19 cellular contexts compared by ENCODE assay signal in genomic region chr3:171970301-171970788, GRCh38.
DNase-seq lines count a peak whose midpoint lies in the region; ATAC-seq and TF ChIP-seq lines count a peak whose summit lies in the region.
"Had no signal": no experiment of that assay in that cellular context is flagged by ENCODE, and none has a peak within 500 bp of the region (broad histone marks: within the 10 kb centered on the region; RNA-seq: fewer than 3 reads in every experiment).

No MANE protein-coding gene starts in this region.

- H3K4me1 Mint-ChIP-seq in mesothelial cell of epicardium: peaks cover 16% of the 10 kb centered on the region
- H3K4me1 Mint-ChIP-seq: activated naive CD4-positive, alpha-beta T cell treated with anti-CD3 and anti-CD28 coated beads, Interleukin-2, amount 50 U/mL, for 24 hours; central memory CD8-positive, alpha-beta T cell had no signal

- H3K27ac ChIP-seq in BLaER1 treated with 17β-estradiol and CSF1 and Interleukin-3, amounts not matched to agents 10 nM and 100 nM: peak overlapping the region in 6 of 11 experiments; percentile 2 to 42 (median 10); a peak in 4 of 22 replicates
- H3K27ac ChIP-seq: BLaER1, KMS-11, prostate gland, thoracic aorta had no signal

- peaks cover 0 to 5% (median 0%) of the 10 kb centered on the region in 11 experiments; a peak in 3 of 22 replicates for H3K9me3 ChIP-seq in BLaER1 treated with 17β-estradiol and CSF1 and Interleukin-3, amounts not matched to agents 10 nM and 100 nM (replicated peaks in 1 of 11)
- no peaks in the 10 kb centered on the region for H3K9me3 ChIP-seq in adipocyte (ENCODE audit: control insufficient read depth, low read length)
- H3K9me3 ChIP-seq: BLaER1, prostate gland, thoracic aorta had no signal

- H3K36me3 ChIP-seq in BLaER1 treated with 17β-estradiol and CSF1 and Interleukin-3, amounts not matched to agents 10 nM and 100 nM: no peaks in the 10 kb centered on the region
- H3K36me3 ChIP-seq in adipocyte (ENCODE audit: control insufficient read depth, insufficient read depth, low read length, severe bottlenecking): no peaks in the 10 kb centered on the region
- H3K36me3 ChIP-seq: BLaER1, prostate gland, thoracic aorta had no signal

- no peaks in the 10 kb centered on the region for H3K27me3 Mint-ChIP-seq in mesothelial cell of epicardium (ENCODE audit: low read depth)
- H3K27me3 Mint-ChIP-seq: activated naive CD4-positive, alpha-beta T cell treated with anti-CD3 and anti-CD28 coated beads, Interleukin-2, amount 50 U/mL, for 24 hours had no signal

- H3K4me3 ChIP-seq in BLaER1 treated with 17β-estradiol and CSF1 and Interleukin-3, amounts not matched to agents 10 nM and 100 nM: no peak overlapping the region
- H3K4me3 ChIP-seq in adipocyte (ENCODE audit: low read length): no peak overlapping the region
- H3K4me3 ChIP-seq: BLaER1, prostate gland, thoracic aorta had no signal

- H3K9me3 Mint-ChIP-seq in mesothelial cell of epicardium: no peaks in the 10 kb centered on the region
- H3K9me3 Mint-ChIP-seq: central memory CD8-positive, alpha-beta T cell had no signal

- TF ChIP-seq CTCF in mesothelial cell of epicardium (IDR thresholded peaks at IDR 0.05; ENCODE audit: unreplicated experiment): no peak

- H3K4me2 ChIP-seq in BLaER1 treated with 17β-estradiol and CSF1 and Interleukin-3, amounts not matched to agents 10 nM and 100 nM: peak overlapping the region in 6 of 11 experiments; percentile 3 to 70 (median 54); a peak in 12 of 22 replicates
- H3K4me2 ChIP-seq: BLaER1, KMS-11 had no signal

- H3K36me3 Mint-ChIP-seq in mesothelial cell of epicardium: no peaks in the 10 kb centered on the region
- H3K36me3 Mint-ChIP-seq: activated naive CD4-positive, alpha-beta T cell treated with anti-CD3 and anti-CD28 coated beads, Interleukin-2, amount 50 U/mL, for 24 hours had no signal

- no peak overlapping the region for H3K4me3 Mint-ChIP-seq in mesothelial cell of epicardium
- H3K4me3 Mint-ChIP-seq: activated naive CD4-positive, alpha-beta T cell treated with anti-CD3 and anti-CD28 coated beads, Interleukin-2, amount 50 U/mL, for 24 hours; central memory CD8-positive, alpha-beta T cell had no signal

- ATAC-seq in GM21515 (IDR thresholded peaks at IDR 0.05; ENCODE audit: unreplicated experiment) (no peak), GM19452 (IDR thresholded peaks at IDR 0.05; ENCODE audit: unreplicated experiment) (no peak)

- H3K9ac ChIP-seq in BLaER1 treated with 17β-estradiol and CSF1 and Interleukin-3, amounts not matched to agents 10 nM and 100 nM: no peak overlapping the region
- H3K9ac ChIP-seq in adipocyte (ENCODE audit: low read length): peak overlapping the region; percentile 7
- H3K9ac ChIP-seq: BLaER1, KMS-11 had no signal

- H3K27me3 ChIP-seq in BLaER1 treated with 17β-estradiol and CSF1 and Interleukin-3, amounts not matched to agents 10 nM and 100 nM: no peaks in the 10 kb centered on the region
- H3K27me3 ChIP-seq in adipocyte (replicated peaks; ENCODE audit: control insufficient read depth, insufficient read depth, low read length): no peaks in the 10 kb centered on the region
- H3K27me3 ChIP-seq: BLaER1 had no signal

- H3K4me1 ChIP-seq in BLaER1 treated with 17β-estradiol and CSF1 and Interleukin-3, amounts not matched to agents 10 nM and 100 nM: peaks cover 19 to 79% (median 49%) of the 10 kb centered on the region in 10 experiments
- H3K4me1 ChIP-seq in adipocyte (ENCODE audit: control insufficient read depth, insufficient read depth, low read length): peaks cover 66% of the 10 kb centered on the region
- H3K4me1 ChIP-seq: prostate gland had no signal

- peak; percentile 51 for DNase-seq in HCEC 1CT
- DNase-seq in adipocyte (ENCODE audit: low read depth): peak; percentile 32
- DNase-seq in mesothelial cell of epicardium (ENCODE audit: low spot score in 2 of 2, unreplicated experiment in 2 of 2): no peak
- no peak for DNase-seq in RKO (ENCODE audit: low spot score)
- no peak for DNase-seq in NCI-H2196 treated with DMSO at 0.1 percent for 48 hours (lab: John Stamatoyannopoulos, UW; ENCODE audit: unreplicated experiment)
- DNase-seq: activated CD8-positive, alpha-beta memory T cell treated with anti-CD3 and anti-CD28 coated beads, Interleukin-2, amount 50 U/mL, for 48 hours; DND-41; islet precursor cell; midbrain; NCI-H510A had no signal

- no peaks in the 10 kb centered on the region for H4K20me1 ChIP-seq in BLaER1 treated with 17β-estradiol and CSF1 and Interleukin-3, amounts not matched to agents 10 nM and 100 nM
- H4K20me1 ChIP-seq: BLaER1 had no signal

- H3K27ac Mint-ChIP-seq in mesothelial cell of epicardium: peak overlapping the region; percentile 75
- H3K27ac Mint-ChIP-seq: activated naive CD4-positive, alpha-beta T cell treated with anti-CD3 and anti-CD28 coated beads, Interleukin-2, amount 50 U/mL, for 24 hours had no signal

Comparison
In these comparisons a context has a peak if more than half of its experiments do, and no peak if none do; other contexts are left out.
1. DNase-seq: peak in HCEC 1CT (single experiment) and adipocyte (single experiment); none in mesothelial cell of epicardium (0 of 2), RKO (single experiment) and NCI-H2196 treated with DMSO at 0.1 percent for 48 hours (single experiment).